9 cellular contexts compared by ENCODE assay signal in the genomic region with DNA sequence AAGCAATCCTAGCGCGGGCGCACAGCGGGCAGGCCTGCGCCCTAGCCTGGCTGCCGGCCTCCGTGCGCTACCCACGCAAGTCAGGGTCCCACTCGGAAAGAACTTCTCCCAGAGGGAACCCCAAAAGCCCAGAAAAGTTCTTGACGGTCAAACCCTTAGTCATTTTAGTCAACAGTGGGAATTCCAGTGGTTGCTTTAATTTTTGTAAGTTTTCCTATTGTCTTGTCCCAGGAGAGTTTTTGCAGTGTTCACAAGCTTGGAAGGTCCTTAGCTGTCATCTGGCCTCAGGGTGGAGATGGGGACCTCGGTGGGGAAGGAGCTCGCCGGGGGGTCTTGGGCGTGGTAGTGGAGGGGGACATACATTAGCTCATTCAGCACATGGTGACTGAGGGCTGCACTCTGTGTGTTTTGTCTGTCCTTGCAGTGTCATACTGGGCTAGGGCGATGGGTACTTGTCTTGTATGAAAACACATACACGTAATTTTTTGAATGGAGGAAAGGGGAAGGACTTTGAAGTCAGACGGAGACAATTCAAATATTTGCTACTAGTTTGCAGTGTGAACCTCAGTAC. TPM values are rescaled to one million over a fixed set of nuclear protein-coding genes. Genes with fewer than 3 reads are reported as not detected.
DNase-seq lines count a peak whose midpoint lies in the region; ATAC-seq and TF ChIP-seq lines count a peak whose summit lies in the region.
"Had no signal": no experiment of that assay in that cellular context is flagged by ENCODE, and none has a peak within 500 bp of the region (broad histone marks: within the 10 kb centered on the region; RNA-seq: fewer than 3 reads in every experiment).

No MANE protein-coding gene starts in this region.

- 2% methylated on average over 18 of the region's 18 CpGs for WGBS in aorta, 2 donors

- ATAC-seq in GM18868 (IDR thresholded peaks at IDR 0.05; ENCODE audit: unreplicated experiment) (peak; percentile 40), aorta (ENCODE audit: low FRiP score) (no peak)

- H3K9me3 Mint-ChIP-seq in CD14-positive monocyte, result no peaks in the 10 kb centered on the region

- no peak for DNase-seq in CD14-positive monocyte (ENCODE audit: low spot score)
- peak; percentile 40 for DNase-seq in NAMALWA (ENCODE audit: low spot score)
- peak in 1 of 61 donors; percentile 9 for DNase-seq in caudate nucleus (lab: John Stamatoyannopoulos, UW)
- peak; percentile 17 to 22 for DNase-seq in lung microvascular endothelial cell (ENCODE audit: low read depth in 2 of 2)
- DNase-seq in aorta, result no peak
- DNase-seq in mesenteric fat pad (ENCODE audit: low spot score), result no peak
- no peak for DNase-seq in SIG-M5 treated with dmso at 0.1 percent for 504 hours (lab: John Stamatoyannopoulos, UW; ENCODE audit: unreplicated experiment)

- no peaks in the 10 kb centered on the region for H3K36me3 ChIP-seq in aorta (ENCODE audit: control insufficient read depth in 1 of 2, insufficient read depth in 2 of 2, low read length in 1 of 2)

- H3K36me3 Mint-ChIP-seq in CD14-positive monocyte, result no peaks in the 10 kb centered on the region

- H3K4me1 ChIP-seq in aorta (ENCODE audit: control insufficient read depth in 1 of 2, insufficient read depth in 2 of 2, low read length in 2 of 2), result peaks cover 0 to 2% of the 10 kb centered on the region in 2 donors

- peak overlapping the region; percentile 82 to 95 for H3K4me3 Mint-ChIP-seq in CD14-positive monocyte

- intact Hi-C loops in CD14-positive monocyte (cut with micrococcal nuclease) (no loop called here), aorta (cut with DNase I) (no loop called here)

- no peak for TF ChIP-seq CTCF in CD14-positive monocyte (IDR thresholded peaks at IDR 0.05)

- H3K27me3 Mint-ChIP-seq in CD14-positive monocyte (ENCODE audit: low read depth in 3 of 3), result peaks cover 3 to 7% (median 4%) of the 10 kb centered on the region in 3 donors

- H3K27ac Mint-ChIP-seq in CD14-positive monocyte, result peak overlapping the region in 4 of 7 donors; percentile 4 to 67 (median 44)

- peak overlapping the region; percentile 86 to 92 for H3K4me3 ChIP-seq in aorta (ENCODE audit: low read length in 2 of 2)

- H3K27ac ChIP-seq in caudate nucleus (ENCODE audit: low read depth, low read length), result peak overlapping the region; percentile 49
- peak overlapping the region in 1 of 2 donors; percentile 79 for H3K27ac ChIP-seq in aorta (ENCODE audit: low read depth in 1 of 2, low read length in 2 of 2)

- H3K27me3 ChIP-seq in aorta (ENCODE audit: control insufficient read depth in 1 of 2, insufficient read depth in 2 of 2, low read length in 1 of 2), result no peaks in the 10 kb centered on the region

- no peaks in the 10 kb centered on the region for H3K9me3 ChIP-seq in aorta (ENCODE audit: control insufficient read depth, low read length)

- H3K4me1 Mint-ChIP-seq in CD14-positive monocyte, result peaks cover 9% of the 10 kb centered on the region

RNA-seq across cellular contexts. Expression of gene MINDY4, which starts 0.7 kb away (rescaled TPM):
- polyA plus RNA-seq in CD14-positive monocyte (under 1 TPM in 1 of 2 donors, not detected in 1; 0.15 TPM), aorta (10 to 100 TPM in 1 of 2 donors, 1 to 10 TPM in 1; 3.1 to 26.1 TPM)
- total RNA-seq in lung microvascular endothelial cell (0.40 and 0.65 TPM in 2 replicates), aorta (10 to 100 TPM; 20.2 to 22.2 TPM), mesenteric fat pad (6.8 TPM)

RNA-seq across cellular contexts. Expression of gene INMT, which starts 20.0 kb away (rescaled TPM):
- polyA plus RNA-seq in CD14-positive monocyte (not detected), aorta (100 to 1,000 TPM in 1 of 2 donors, 10 to 100 TPM in 1; 76.7 to 105 TPM)
- total RNA-seq in lung microvascular endothelial cell (under 0.01 TPM in 1 of 2 replicates, not detected in the other), aorta (100 to 1,000 TPM in 1 of 2 donors, 10 to 100 TPM in 1; 83.0 to 131 TPM), mesenteric fat pad (44.0 TPM)
- total RNA-seq: SK-MEL-5 had no signal

Comparison
In these comparisons a context has a peak if more than half of its experiments do, and no peak if none do; other contexts are left out.
1. DNase-seq: peak in NAMALWA (single experiment) and lung microvascular endothelial cell (2 of 2); none in CD14-positive monocyte (single experiment), aorta (0 of 2), mesenteric fat pad (single experiment) and SIG-M5 treated with dmso at 0.1 percent for 504 hours (single experiment).
2. RNA of gene INMT, which starts 20.0 kb away (total RNA-seq): 83.0 to 131 TPM in aorta and 44.0 TPM in mesenteric fat pad (single experiment); under 0.01 TPM in lung microvascular endothelial cell; every median in the first group is over 10 times any median in the second.